Comparison of ENCODE assay signal across 11 cellular contexts in genomic region chr2:192197387-192197786, GRCh38. TPM values are rescaled to one million over a fixed set of nuclear protein-coding genes. Genes with fewer than 3 reads are reported as not detected.
A peak's percentile ranks its signal among the peaks of the same experiment; 100 is the strongest.
DNase-seq lines count a peak whose midpoint lies in the region; ATAC-seq and FAIRE-seq lines count a peak whose summit lies in the region.
"Had no signal": no experiment of that assay in that cellular context is flagged by ENCODE, and none has a peak within 500 bp of the region (broad histone marks: within the 10 kb centered on the region; RNA-seq: fewer than 3 reads in every experiment).

No MANE protein-coding gene starts in this region.

- no peak overlapping the region for H3K27ac Mint-ChIP-seq in activated CD4-positive, alpha-beta memory T cell treated with anti-CD3 and anti-CD28 coated beads, Interleukin-2, amount 10 ng/mL, durations not matched to agents 7 days and 5 days
- H3K27ac Mint-ChIP-seq in activated T-helper 2 cell treated with anti-CD3 and anti-CD28 coated beads, Interferon-gamma antibody, Interleukin-2, Interleukin-4, amounts not matched to agents 10 μg/mL and 5 μg/mL and 100 μg/mL, durations not matched to agents 14 hours and 24 hours and 36 hours = no peak overlapping the region

- no peaks in the 10 kb centered on the region for H3K36me3 ChIP-seq in aorta (ENCODE audit: control insufficient read depth in 1 of 2, insufficient read depth in 2 of 2, low read length in 1 of 2)

- no peaks in the 10 kb centered on the region for H3K9me3 Mint-ChIP-seq in activated CD4-positive, alpha-beta memory T cell treated with anti-CD3 and anti-CD28 coated beads, Interleukin-2, amount 10 ng/mL, durations not matched to agents 7 days and 5 days
- no peaks in the 10 kb centered on the region for H3K9me3 Mint-ChIP-seq in activated T-helper 2 cell treated with anti-CD3 and anti-CD28 coated beads, Interferon-gamma antibody, Interleukin-2, Interleukin-4, amounts not matched to agents 10 μg/mL and 5 μg/mL and 100 μg/mL, durations not matched to agents 14 hours and 24 hours and 36 hours

- POLR2A ChIA-PET in activated CD4-positive, alpha-beta memory T cell treated with anti-CD3 and anti-CD28 coated beads, Interleukin-2, amount 10 ng/mL, durations not matched to agents 7 days and 5 days (lab: Charles Lee) = no interaction called here

- CTCF ChIA-PET in activated CD4-positive, alpha-beta memory T cell treated with anti-CD3 and anti-CD28 coated beads, Interleukin-2, amount 10 ng/mL, durations not matched to agents 7 days and 5 days (lab: Charles Lee) = no interaction called here

- peaks cover 58% of the 10 kb centered on the region for H3K27me3 Mint-ChIP-seq in activated CD4-positive, alpha-beta memory T cell treated with anti-CD3 and anti-CD28 coated beads, Interleukin-2, amount 10 ng/mL, durations not matched to agents 7 days and 5 days
- H3K27me3 Mint-ChIP-seq in activated T-helper 2 cell treated with anti-CD3 and anti-CD28 coated beads, Interferon-gamma antibody, Interleukin-2, Interleukin-4, amounts not matched to agents 10 μg/mL and 5 μg/mL and 100 μg/mL, durations not matched to agents 14 hours and 24 hours and 36 hours (ENCODE audit: low read depth) = peaks cover 55% of the 10 kb centered on the region

- no peak overlapping the region for H3K4me3 ChIP-seq in aorta (ENCODE audit: low read length in 2 of 2)
- H3K4me3 ChIP-seq: lung had no signal

- H3K4me1 ChIP-seq in aorta (ENCODE audit: control insufficient read depth in 1 of 2, insufficient read depth in 2 of 2, low read length in 2 of 2) = no peaks in the 10 kb centered on the region

- no peak for ATAC-seq in aorta (ENCODE audit: low FRiP score)
- ATAC-seq: Right ventricle myocardium inferior had no signal

- intact Hi-C loops in aorta (cut with DNase I) = loop anchor here in 1 of 2 donors (10.0 kb wide), 1 partner anchor 87 kb away; no protein-coding TSS in a partner anchor
- intact Hi-C loops in activated T-helper 2 cell treated with anti-CD3 and anti-CD28 coated beads, Interferon-gamma antibody, Interleukin-2, Interleukin-4, amounts not matched to agents 10 μg/mL and 5 μg/mL and 100 μg/mL, durations not matched to agents 14 hours and 24 hours and 36 hours (cut with micrococcal nuclease) = no loop called here

- no peak overlapping the region for H3K27ac ChIP-seq in aorta (ENCODE audit: low read depth in 1 of 2, low read length in 2 of 2)

- peaks cover 30% of the 10 kb centered on the region for H3K4me1 Mint-ChIP-seq in activated CD4-positive, alpha-beta memory T cell treated with anti-CD3 and anti-CD28 coated beads, Interleukin-2, amount 10 ng/mL, durations not matched to agents 7 days and 5 days
- peaks cover 20% of the 10 kb centered on the region for H3K4me1 Mint-ChIP-seq in activated T-helper 2 cell treated with anti-CD3 and anti-CD28 coated beads, Interferon-gamma antibody, Interleukin-2, Interleukin-4, amounts not matched to agents 10 μg/mL and 5 μg/mL and 100 μg/mL, durations not matched to agents 14 hours and 24 hours and 36 hours (ENCODE audit: low read depth)

- no peaks in the 10 kb centered on the region for H3K36me3 Mint-ChIP-seq in activated CD4-positive, alpha-beta memory T cell treated with anti-CD3 and anti-CD28 coated beads, Interleukin-2, amount 10 ng/mL, durations not matched to agents 7 days and 5 days (ENCODE audit: low read depth)
- no peaks in the 10 kb centered on the region for H3K36me3 Mint-ChIP-seq in activated T-helper 2 cell treated with anti-CD3 and anti-CD28 coated beads, Interferon-gamma antibody, Interleukin-2, Interleukin-4, amounts not matched to agents 10 μg/mL and 5 μg/mL and 100 μg/mL, durations not matched to agents 14 hours and 24 hours and 36 hours (ENCODE audit: low read depth)

- no peaks in the 10 kb centered on the region for H3K27me3 ChIP-seq in aorta (ENCODE audit: control insufficient read depth in 1 of 2, insufficient read depth in 2 of 2, low read length in 1 of 2)

- FAIRE-seq in HTR-8/SVneo (lab: Jason Lieb, UNC) = no peak
- FAIRE-seq: GM18507 had no signal

- H3K9me3 ChIP-seq in aorta (ENCODE audit: control insufficient read depth, low read length) = no peaks in the 10 kb centered on the region

- DNase-seq in Ammon's horn (ENCODE audit: low spot score) (peak; percentile 80), Kasumi-1 (lab: John Stamatoyannopoulos, UW) (peak; percentile 24 to 70), astrocyte of the hippocampus (ENCODE audit: low read depth, low spot score) (peak; percentile 14), kidney glomerular epithelial cell (lab: John Stamatoyannopoulos, UW) (peak; percentile 3), aorta (no peak), HTR-8/SVneo (ENCODE audit: insufficient read length, low spot score) (no peak)
- DNase-seq in activated CD4-positive, alpha-beta memory T cell treated with anti-CD3 and anti-CD28 coated beads, Interleukin-2, amount 10 ng/mL, durations not matched to agents 7 days and 5 days = no peak
- DNase-seq in activated T-helper 2 cell treated with anti-CD3 and anti-CD28 coated beads, Interferon-gamma antibody, Interleukin-2, Interleukin-4, amounts not matched to agents 10 μg/mL and 5 μg/mL and 100 μg/mL, durations not matched to agents 14 hours and 24 hours and 36 hours (ENCODE audit: low spot score) = no peak

- WGBS in aorta, 2 donors = 78 to 81% methylated on average over 2 of the region's 2 CpGs

- no peak overlapping the region for H3K4me3 Mint-ChIP-seq in activated CD4-positive, alpha-beta memory T cell treated with anti-CD3 and anti-CD28 coated beads, Interleukin-2, amount 10 ng/mL, durations not matched to agents 7 days and 5 days
- no peak overlapping the region for H3K4me3 Mint-ChIP-seq in activated T-helper 2 cell treated with anti-CD3 and anti-CD28 coated beads, Interferon-gamma antibody, Interleukin-2, Interleukin-4, amounts not matched to agents 10 μg/mL and 5 μg/mL and 100 μg/mL, durations not matched to agents 14 hours and 24 hours and 36 hours (ENCODE audit: low read depth)

RNA-seq across cellular contexts. Expression of gene TMEFF2, which starts 2.7 kb away (rescaled TPM):
- not detected for total RNA-seq in activated CD4-positive, alpha-beta memory T cell treated with anti-CD3 and anti-CD28 coated beads, Interleukin-2, amount 10 ng/mL, durations not matched to agents 7 days and 5 days
- under 1 TPM in 1 of 2 donors, not detected in 1; 0.12 TPM for total RNA-seq in aorta
- polyA plus RNA-seq in aorta = not detected
- total RNA-seq in activated T-helper 2 cell treated with anti-CD3 and anti-CD28 coated beads, Interferon-gamma antibody, Interleukin-2, Interleukin-4, amounts not matched to agents 10 μg/mL and 5 μg/mL and 100 μg/mL, durations not matched to agents 14 hours and 24 hours and 36 hours = not detected in 2 replicates
- polyA plus RNA-seq: lung had no signal

Comparison
In these comparisons a context has a peak if more than half of its experiments do, and no peak if none do; other contexts are left out.
1. DNase-seq: peak in Ammon's horn (single experiment), Kasumi-1 (2 of 2), astrocyte of the hippocampus (single experiment) and kidney glomerular epithelial cell (single experiment); none in activated CD4-positive, alpha-beta memory T cell treated with anti-CD3 and anti-CD28 coated beads, Interleukin-2, amount 10 ng/mL, durations not matched to agents 7 days and 5 days (single experiment), aorta (0 of 2), activated T-helper 2 cell treated with anti-CD3 and anti-CD28 coated beads, Interferon-gamma antibody, Interleukin-2, Interleukin-4, amounts not matched to agents 10 μg/mL and 5 μg/mL and 100 μg/mL, durations not matched to agents 14 hours and 24 hours and 36 hours (single experiment) and HTR-8/SVneo (single experiment).